Comparison of ENCODE assay signal across 1 cellular context in genomic region chr1:248810727-248811513, GRCh38.
TF ChIP-seq lines count a peak whose summit lies in the region.

No MANE protein-coding gene starts in this region.

TF ChIP-seq in HepG2, 621 proteins besides CTCF, POLR2A, EP300 and RAD21:
- TF ChIP-seq MYC (CRISPR knock-in tag; IDR thresholded peaks at IDR 0.05; ENCODE audit: borderline replicate concordance) = no peak
- no peak for TF ChIP-seq ZBTB10 (CRISPR knock-in tag; IDR thresholded peaks at IDR 0.05; ENCODE audit: borderline replicate concordance)
- no peak for TF ChIP-seq PAX8 (CRISPR knock-in tag; IDR thresholded peaks at IDR 0.05; ENCODE audit: borderline replicate concordance)
- no peak for TF ChIP-seq NFE2L1 (CRISPR knock-in tag; IDR thresholded peaks at IDR 0.05; ENCODE audit: borderline replicate concordance)
- no peak for TF ChIP-seq ZNF33B (CRISPR knock-in tag; IDR thresholded peaks at IDR 0.05)
- TF ChIP-seq NFAT5 (CRISPR knock-in tag; IDR thresholded peaks at IDR 0.05) = no peak
- TF ChIP-seq ZFP36L2 (CRISPR knock-in tag; IDR thresholded peaks at IDR 0.05) = no peak
- TF ChIP-seq CREB1 (IDR thresholded peaks at IDR 0.05) = no peak
- TF ChIP-seq CREB1 (CRISPR knock-in tag; IDR thresholded peaks at IDR 0.05) = no peak
- no peak for TF ChIP-seq HMGXB4 (CRISPR knock-in tag; IDR thresholded peaks at IDR 0.05; ENCODE audit: borderline replicate concordance in 1 of 2, low read depth in 1 of 2)
- TF ChIP-seq ZNF564 (CRISPR knock-in tag; IDR thresholded peaks at IDR 0.05) = no peak
- no peak for TF ChIP-seq ARNT (IDR thresholded peaks at IDR 0.05)
- TF ChIP-seq FOXO4 (CRISPR knock-in tag; conservative IDR thresholded peaks at IDR 0.05) = no peak
- TF ChIP-seq MAZ (IDR thresholded peaks at IDR 0.05; ENCODE audit: borderline replicate concordance, low read depth, low read length) = no peak
- TF ChIP-seq MAZ (CRISPR knock-in tag; IDR thresholded peaks at IDR 0.05; ENCODE audit: low read depth) = no peak
TF ChIP-seq in HepG2: peak in this region for 0.
